Comparison of ENCODE assay signal across 9 cellular contexts in the genomic region with DNA sequence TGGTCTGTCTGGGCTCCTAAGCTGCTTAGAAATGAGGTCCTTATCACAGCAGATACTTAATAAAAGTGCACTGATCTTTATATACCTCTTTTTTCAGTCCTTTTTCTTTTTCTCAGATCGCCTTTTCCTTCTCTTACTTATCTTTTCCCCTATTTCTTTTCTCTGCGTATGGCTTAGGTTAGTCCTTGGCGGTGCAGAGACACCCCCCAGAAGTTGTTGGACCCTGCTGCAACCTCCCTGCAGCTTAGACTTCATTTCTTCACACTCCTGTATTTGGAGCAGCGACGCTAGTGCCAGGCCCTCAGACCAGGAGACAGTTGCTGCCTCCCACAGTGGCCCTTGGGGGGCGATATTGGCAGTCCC.
DNase-seq lines count a peak whose midpoint lies in the region; ATAC-seq and TF ChIP-seq lines count a peak whose summit lies in the region.
"Had no signal": no experiment of that assay in that cellular context is flagged by ENCODE, and none has a peak within 500 bp of the region (broad histone marks: within the 10 kb centered on the region; RNA-seq: fewer than 3 reads in every experiment).

No MANE protein-coding gene starts in this region.

- H3K27ac Mint-ChIP-seq in activated T-cell treated with anti-CD3 and anti-CD28 coated beads, Interleukin-2, amount 50 U/mL, for 72 hours = peak overlapping the region; percentile 98
- H3K27ac Mint-ChIP-seq in memory B cell = peak overlapping the region; percentile 96
- peak overlapping the region; percentile 96 for H3K27ac Mint-ChIP-seq in type B pancreatic cell

- H3K4me3 Mint-ChIP-seq in activated T-cell treated with anti-CD3 and anti-CD28 coated beads, Interleukin-2, amount 50 U/mL, for 72 hours = peak overlapping the region; percentile 63 to 72
- H3K4me3 Mint-ChIP-seq in memory B cell = peak overlapping the region; percentile 77
- H3K4me3 Mint-ChIP-seq in type B pancreatic cell = peak overlapping the region; percentile 68

- H3K4me3 ChIP-seq in astrocyte of the cerebellum (ENCODE audit: low read depth, low read length) = peak overlapping the region; percentile 10

- H3K27me3 Mint-ChIP-seq in activated T-cell treated with anti-CD3 and anti-CD28 coated beads, Interleukin-2, amount 50 U/mL, for 72 hours (ENCODE audit: low read depth) = no peaks in the 10 kb centered on the region
- H3K27me3 Mint-ChIP-seq in memory B cell = no peaks in the 10 kb centered on the region
- no peaks in the 10 kb centered on the region for H3K27me3 Mint-ChIP-seq in type B pancreatic cell

- H3K4me1 Mint-ChIP-seq in activated T-cell treated with anti-CD3 and anti-CD28 coated beads, Interleukin-2, amount 50 U/mL, for 72 hours (ENCODE audit: low read depth) = peaks cover 45% of the 10 kb centered on the region
- H3K4me1 Mint-ChIP-seq in memory B cell (peaks cover 40% of the 10 kb centered on the region), type B pancreatic cell (ENCODE audit: unreplicated experiment) (peaks cover 36% of the 10 kb centered on the region)

- in situ Hi-C loops in astrocyte of the cerebellum (cut with HindIII; ENCODE audit: low sequenced_read_pairs) = loop anchor here (5.0 kb wide), 1 partner anchor 67 kb away; the partner anchor contains the start of gene CENPV

- ATAC-seq in activated T-cell treated with anti-CD3 and anti-CD28 coated beads, Interleukin-2, amount 50 U/mL, for 72 hours (replicated peaks in 1 of 2) = no peak
- no peak for ATAC-seq in memory B cell (ENCODE audit: low read depth)

- peaks cover 0 to 7% of the 10 kb centered on the region in 2 donors for H3K36me3 Mint-ChIP-seq in activated T-cell treated with anti-CD3 and anti-CD28 coated beads, Interleukin-2, amount 50 U/mL, for 72 hours (ENCODE audit: insufficient read depth in 2 of 2)
- H3K36me3 Mint-ChIP-seq in memory B cell = peaks cover 6% of the 10 kb centered on the region
- peaks cover 9% of the 10 kb centered on the region for H3K36me3 Mint-ChIP-seq in type B pancreatic cell

- no peaks in the 10 kb centered on the region for H3K9me3 Mint-ChIP-seq in activated T-cell treated with anti-CD3 and anti-CD28 coated beads, Interleukin-2, amount 50 U/mL, for 72 hours
- H3K9me3 Mint-ChIP-seq in memory B cell (no peaks in the 10 kb centered on the region), type B pancreatic cell (no peaks in the 10 kb centered on the region)

- peak; percentile 55 for TF ChIP-seq CTCF in astrocyte of the cerebellum (IDR thresholded peaks at IDR 0.05; ENCODE audit: low read depth, low read length, missing control alignments)
- peak; percentile 61 for TF ChIP-seq CTCF in type B pancreatic cell (conservative IDR thresholded peaks at IDR 0.05)

- DNase-seq in activated T-cell treated with anti-CD3 and anti-CD28 coated beads, Interleukin-2, amount 50 U/mL, for 72 hours = no peak
- DNase-seq in activated T-cell treated with anti-CD3 and anti-CD28 coated beads, Interleukin-2, amount 50 U/mL, for 48 hours = no peak
- no peak for DNase-seq in astrocyte of the cerebellum (ENCODE audit: low read depth)
- DNase-seq in memory B cell (ENCODE audit: low spot score in 2 of 2) = no peak
- DNase-seq in type B pancreatic cell (ENCODE audit: extremely low spot score, unreplicated experiment) = no peak
- DNase-seq in islet precursor cell = no peak
- DNase-seq in NCI-H748 treated with DMSO at 0.1 percent for 48 hours (lab: John Stamatoyannopoulos, UW) = no peak
- no peak for DNase-seq in stimulated activated CD4-positive, alpha-beta T cell treated with anti-CD3 and anti-CD28 coated beads, Interleukin-2, amount 100 ng/mL, for 24 hours
- DNase-seq: DMS79 had no signal
